ENCODE assay signal across 8 cellular contexts in genomic region chr13:41060723-41061074, GRCh38. TPM values are rescaled to one million over a fixed set of nuclear protein-coding genes. Genes with fewer than 3 reads are reported as not detected.
DNase-seq lines count a peak whose midpoint lies in the region; ATAC-seq and TF ChIP-seq lines count a peak whose summit lies in the region.

No MANE protein-coding gene starts in this region.

- no peaks in the 10 kb centered on the region for H3K9me3 ChIP-seq in BLaER1 treated with 17β-estradiol and CSF1 and Interleukin-3, amounts not matched to agents 10 nM and 100 nM (replicated peaks in 1 of 11)
- H3K9me3 ChIP-seq in endodermal cell (ENCODE audit: control insufficient read depth, low read length) (no peaks in the 10 kb centered on the region), mononuclear cell (ENCODE audit: low read depth, low read length) (no peaks in the 10 kb centered on the region)

- WGBS in endodermal cell (ENCODE audit: insufficient coverage in 1 of 2, insufficient read length in 1 of 2), 2 experiments, result 0% methylated on average over 11 to 35 of the region's 35 CpGs

- ATAC-seq in GM19395 (IDR thresholded peaks at IDR 0.05; ENCODE audit: unreplicated experiment) (peak; percentile 34), HG03469 (IDR thresholded peaks at IDR 0.05; ENCODE audit: unreplicated experiment) (peak; percentile 14)

- peaks cover 8 to 43% (median 34%) of the 10 kb centered on the region in 11 experiments; a peak in 21 of 22 replicates for H4K20me1 ChIP-seq in BLaER1 treated with 17β-estradiol and CSF1 and Interleukin-3, amounts not matched to agents 10 nM and 100 nM

- peak overlapping the region; percentile 77 to 89 (median 84) for H3K4me3 ChIP-seq in BLaER1 treated with 17β-estradiol and CSF1 and Interleukin-3, amounts not matched to agents 10 nM and 100 nM
- H3K4me3 ChIP-seq in endodermal cell (ENCODE audit: low read length) (peak overlapping the region; percentile 99), mononuclear cell (ENCODE audit: low read length) (peak overlapping the region; percentile 88)

- peak; percentile 73 to 76 for DNase-seq in NOMO-1 (lab: John Stamatoyannopoulos, UW; ENCODE audit: unreplicated experiment in 2 of 2)
- peak; percentile 96 for DNase-seq in activated CD8-positive, alpha-beta memory T cell treated with anti-CD3 and anti-CD28 coated beads, Interleukin-2, amount 50 U/mL, for 48 hours
- DNase-seq in endodermal cell, result peak; percentile 91
- peak; percentile 80 to 81 for DNase-seq in stimulated activated CD8-positive, alpha-beta memory T cell treated with anti-CD3 and anti-CD28 coated beads, Interleukin-4, amount 100 ng/mL, for 4 hours (ENCODE audit: low read depth in 2 of 2, low spot score in 1 of 2)

- H3K27me3 ChIP-seq in BLaER1 treated with 17β-estradiol and CSF1 and Interleukin-3, amounts not matched to agents 10 nM and 100 nM, result no peaks in the 10 kb centered on the region
- H3K27me3 ChIP-seq in endodermal cell (ENCODE audit: control insufficient read depth, insufficient read depth, low read length, poor library complexity, severe bottlenecking) (no peaks in the 10 kb centered on the region), mononuclear cell (ENCODE audit: insufficient read depth, low read length) (no peaks in the 10 kb centered on the region)

- H3K4me1 Mint-ChIP-seq in endodermal cell, result peaks cover 30% of the 10 kb centered on the region

- H3K36me3 ChIP-seq in BLaER1 treated with 17β-estradiol and CSF1 and Interleukin-3, amounts not matched to agents 10 nM and 100 nM, result peaks cover 8 to 50% (median 29%) of the 10 kb centered on the region in 11 experiments; a peak in 21 of 22 replicates
- peaks cover 23% of the 10 kb centered on the region for H3K36me3 ChIP-seq in endodermal cell (ENCODE audit: control insufficient read depth, insufficient read depth, low read length)

- no peaks in the 10 kb centered on the region for H3K27me3 Mint-ChIP-seq in endodermal cell (ENCODE audit: insufficient read depth)

- H3K36me3 Mint-ChIP-seq in endodermal cell (ENCODE audit: low read depth), result peaks cover 19% of the 10 kb centered on the region

- peak overlapping the region; percentile 87 to 98 (median 96) for H3K27ac ChIP-seq in BLaER1 treated with 17β-estradiol and CSF1 and Interleukin-3, amounts not matched to agents 10 nM and 100 nM
- H3K27ac ChIP-seq in endodermal cell (ENCODE audit: low read depth, low read length), result peak overlapping the region; percentile 93

- peaks cover 30 to 56% (median 47%) of the 10 kb centered on the region in 10 experiments for H3K4me1 ChIP-seq in BLaER1 treated with 17β-estradiol and CSF1 and Interleukin-3, amounts not matched to agents 10 nM and 100 nM
- peaks cover 12% of the 10 kb centered on the region for H3K4me1 ChIP-seq in endodermal cell (ENCODE audit: control insufficient read depth, insufficient read depth, low read length)
- H3K4me1 ChIP-seq in mononuclear cell (ENCODE audit: insufficient read depth, low read length), result peaks cover 30% of the 10 kb centered on the region

- TF ChIP-seq CTCF in endodermal cell (conservative IDR thresholded peaks at IDR 0.05), result no peak

- H3K9ac ChIP-seq in BLaER1 treated with 17β-estradiol and CSF1 and Interleukin-3, amounts not matched to agents 10 nM and 100 nM, result peak overlapping the region; percentile 90 to 98 (median 96)
- H3K9ac ChIP-seq in endodermal cell (ENCODE audit: extremely low read depth, low read length, poor library complexity, severe bottlenecking), result peak overlapping the region; percentile 83

- peak overlapping the region; percentile 100 for H3K27ac Mint-ChIP-seq in endodermal cell

- H3K4me2 ChIP-seq in BLaER1 treated with 17β-estradiol and CSF1 and Interleukin-3, amounts not matched to agents 10 nM and 100 nM, result peak overlapping the region; percentile 19 to 98 (median 94)

- H3K9me3 Mint-ChIP-seq in endodermal cell, result no peaks in the 10 kb centered on the region

- peak overlapping the region; percentile 98 for H3K4me3 Mint-ChIP-seq in endodermal cell

RNA-seq across cellular contexts. Expression of gene WBP4, which starts 0.6 kb away (rescaled TPM):
- total RNA-seq in endodermal cell, result 10 to 100 TPM in 1 of 2 donors, 1 to 10 TPM in 1; 8.9 to 15.2 TPM
- 22.9 TPM for polyA plus RNA-seq in endodermal cell (2013, experiment 1 of 2)
- polyA plus RNA-seq in endodermal cell (2013, experiment 2 of 2), result 20.9 TPM
- total RNA-seq in mononuclear cell, result 5.8 TPM

RNA-seq across cellular contexts. Expression of gene ELF1, which starts 41.6 kb away (rescaled TPM):
- total RNA-seq in endodermal cell (10 to 100 TPM; 36.0 to 44.1 TPM), mononuclear cell (410 TPM)
- 21.2 TPM for polyA plus RNA-seq in endodermal cell (2013, experiment 1 of 2)
- polyA plus RNA-seq in endodermal cell (2013, experiment 2 of 2), result 20.6 TPM

Comparison
In these comparisons a context has a peak if more than half of its experiments do, and no peak if none do; other contexts are left out.
1. Peak in every context shown above with its lines: DNase-seq, ATAC-seq, H3K4me3 ChIP-seq and H3K27ac ChIP-seq.